Comparison of ENCODE assay signal across 11 cellular contexts in genomic region chr2:101832114-101832513, GRCh38.
A peak's percentile ranks its signal among the peaks of the same experiment; 100 is the strongest.
DNase-seq lines count a peak whose midpoint lies in the region; ATAC-seq and TF ChIP-seq lines count a peak whose summit lies in the region.
"Had no signal": no experiment of that assay in that cellular context is flagged by ENCODE, and none has a peak within 500 bp of the region (broad histone marks: within the 10 kb centered on the region; RNA-seq: fewer than 3 reads in every experiment).

No MANE protein-coding gene starts in this region.

- H3K4me3 ChIP-seq in Peyer's patch (no peak overlapping the region), fibroblast of villous mesenchyme (ENCODE audit: low read depth, low read length) (no peak overlapping the region)
- H3K4me3 ChIP-seq: esophagus squamous epithelium had no signal

- H3K27ac ChIP-seq in Peyer's patch (no peak overlapping the region), temporal lobe (ENCODE audit: low read depth, low read length) (peak overlapping the region; percentile 96)
- H3K27ac ChIP-seq: HL-60 had no signal

- H3K9me3 ChIP-seq in Peyer's patch, result no peaks in the 10 kb centered on the region
- H3K9me3 ChIP-seq: esophagus squamous epithelium had no signal

- no peak for ATAC-seq in GM18498 (IDR thresholded peaks at IDR 0.05; ENCODE audit: unreplicated experiment)
- no peak for ATAC-seq in GM19351 (IDR thresholded peaks at IDR 0.05; ENCODE audit: unreplicated experiment)

- no peaks in the 10 kb centered on the region for H3K27me3 ChIP-seq in Peyer's patch
- H3K27me3 ChIP-seq: esophagus squamous epithelium had no signal

- H3K36me3 ChIP-seq in Peyer's patch, result peaks cover 0 to 28% (median 0%) of the 10 kb centered on the region in 3 donors

- H3K4me1 ChIP-seq in Peyer's patch, result peaks cover 0 to 21% (median 0%) of the 10 kb centered on the region in 4 donors

- no peak for TF ChIP-seq POLR2A in Peyer's patch (IDR thresholded peaks at IDR 0.05)

- TF ChIP-seq CTCF in Peyer's patch (IDR thresholded peaks at IDR 0.05) (peak in 4 of 6 experiments; percentile 11 to 27 (median 23)), fibroblast of villous mesenchyme (IDR thresholded peaks at IDR 0.05; ENCODE audit: insufficient read depth, low read depth, low read length) (peak; percentile 14)

- DNase-seq in NCI-H2171 treated with DMSO at 0.1 percent for 48 hours (lab: John Stamatoyannopoulos, UW), result peak; percentile 26
- no peak for DNase-seq in NCI-H2171 (lab: John Stamatoyannopoulos, UW)
- DNase-seq in Peyer's patch, result no peak
- DNase-seq in fibroblast of villous mesenchyme (ENCODE audit: low read depth), result no peak
- no peak for DNase-seq in NCI-H226
- DNase-seq: esophagus squamous epithelium, NCI-H524 treated with DMSO at 0.1 percent for 48 hours had no signal
